ENCODE assay signal across 11 cellular contexts in the genomic region with DNA sequence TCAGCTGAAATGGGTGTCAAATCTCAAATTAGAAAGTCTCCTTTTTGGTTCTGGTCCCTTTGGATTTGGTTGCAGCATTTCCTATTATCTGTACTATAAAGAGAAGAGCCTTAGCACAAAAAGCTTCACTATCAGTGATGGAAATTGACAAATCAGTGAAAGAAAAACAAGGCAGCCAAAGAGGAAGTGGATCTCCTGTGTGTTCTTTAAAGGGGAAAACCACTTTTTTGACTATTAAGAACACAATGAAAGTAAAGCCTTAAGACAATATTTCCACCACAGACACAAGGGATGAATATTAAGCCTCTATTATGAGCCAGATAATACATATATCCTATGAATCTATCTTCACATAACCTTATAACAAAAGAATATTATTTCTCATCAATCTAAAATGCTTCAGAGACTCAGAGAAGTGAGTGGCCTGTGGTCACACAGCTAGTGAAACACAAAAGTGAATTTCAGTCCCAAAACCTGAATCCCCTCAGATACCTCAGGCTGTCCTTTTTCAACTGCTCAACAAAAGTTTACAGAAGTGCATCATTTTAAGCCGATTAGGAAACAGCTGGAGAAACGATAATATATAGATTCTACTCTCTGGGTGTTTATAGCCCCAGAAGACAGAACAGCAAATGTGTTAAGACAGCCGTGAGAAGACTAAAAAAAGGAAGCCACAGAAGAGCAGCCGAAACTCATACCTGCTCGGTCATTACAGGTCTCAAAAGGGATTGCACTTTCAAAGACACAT.
A peak's percentile ranks its signal among the peaks of the same experiment; 100 is the strongest.
DNase-seq lines count a peak whose midpoint lies in the region; ATAC-seq lines count a peak whose summit lies in the region.
"Had no signal": no experiment of that assay in that cellular context is flagged by ENCODE, and none has a peak within 500 bp of the region (broad histone marks: within the 10 kb centered on the region; RNA-seq: fewer than 3 reads in every experiment).

No MANE protein-coding gene starts in this region.

- ATAC-seq in GM18498 (IDR thresholded peaks at IDR 0.05; ENCODE audit: unreplicated experiment) (peak; percentile 94), GM19438 (IDR thresholded peaks at IDR 0.05; ENCODE audit: low read depth, unreplicated experiment) (peak; percentile 90), HG02870 (IDR thresholded peaks at IDR 0.05; ENCODE audit: unreplicated experiment) (peak; percentile 90), HG03558 (IDR thresholded peaks at IDR 0.05; ENCODE audit: extremely low read depth, unreplicated experiment) (peak; percentile 86)

- DNase-seq in germinal center (ENCODE audit: low spot score), result no peak
- no peak for DNase-seq in stimulated activated CD4-positive, alpha-beta T cell treated with anti-CD3 and anti-CD28 coated beads, Interleukin-1b, Interleukin-23, amount 100 ng/mL, for 48 hours
- no peak for DNase-seq in NCI-H187 (lab: John Stamatoyannopoulos, UW)
- no peak for DNase-seq in stimulated activated CD4-positive, alpha-beta T cell treated with anti-CD3 and anti-CD28 coated beads, Interleukin-4, amount 100 ng/mL, for 24 hours
- DNase-seq: activated CD4-positive, alpha-beta memory T cell treated with anti-CD3 and anti-CD28 coated beads, Interleukin-2, amount 10 ng/mL, durations not matched to agents 7 days and 5 days; amniotic stem cell; NCI-H446 had no signal
